Comparison of ENCODE assay signal across 26 cellular contexts in genomic region chr5:17143335-17143734, GRCh38.
DNase-seq lines count a peak whose midpoint lies in the region; ATAC-seq, FAIRE-seq and TF ChIP-seq lines count a peak whose summit lies in the region.
"Had no signal": no experiment of that assay in that cellular context is flagged by ENCODE, and none has a peak within 500 bp of the region (broad histone marks: within the 10 kb centered on the region; RNA-seq: fewer than 3 reads in every experiment).

No MANE protein-coding gene starts in this region.

- DNase-seq in HepG2 (ENCODE audit: low spot score) (no peak), dermis blood vessel endothelial cell (peak; percentile 75), right lobe of liver (no peak), RWPE1 (ENCODE audit: low spot score) (no peak), NCI-H2196 treated with DMSO at 0.1 percent for 48 hours (lab: John Stamatoyannopoulos, UW; ENCODE audit: unreplicated experiment) (no peak), hepatic stellate cell (ENCODE audit: low spot score) (no peak)
- DNase-seq: activated CD8-positive, alpha-beta T cell treated with anti-CD3 and anti-CD28 coated beads for 36 hours; activated naive CD4-positive, alpha-beta T cell treated with anti-CD3 and anti-CD28 coated beads, Interleukin-2, amount 50 U/mL, for 16 hours; AML-193; body of pancreas; CD4-positive, alpha-beta T cell; esophagus squamous epithelium; hippocampal formation; NCI-H146; spleen; stimulated activated CD4-positive, alpha-beta T cell treated with anti-CD3 and anti-CD28 coated beads, Interleukin-2, amount 100 ng/mL, for 24 hours; stimulated activated naive CD8-positive, alpha-beta T cell treated with anti-CD3 and anti-CD28 coated beads, Interleukin-15, Interleukin-2, amounts not matched to agents 100 U/mL and 50 U/mL, for 24 hours had no signal

- no peaks in the 10 kb centered on the region for H3K79me2 ChIP-seq in HepG2 (ENCODE audit: insufficient read depth, low read length)
- H3K79me2 ChIP-seq: parathyroid adenoma had no signal

- POLR2A ChIA-PET in HepG2 (lab: Yijun Ruan, JAX) (no interaction called here), RWPE1 (lab: Yijun Ruan, JAX; ENCODE audit: low non-redundant PET) (no interaction called here)

- in situ Hi-C loops in HepG2 (cut with HindIII; ENCODE audit: extremely low pct_ligation_motif_present, low pct_unique_long_range_greater_than_20kb) = no loop called here

- 68% methylated on average over 7 of the region's 7 CpGs for WGBS in liver
- WGBS in HepG2 (ENCODE audit: low lambda C conversion rate) = 75% methylated on average over 7 of the region's 7 CpGs
- 39% methylated on average over 7 of the region's 7 CpGs for WGBS in right lobe of liver (ENCODE audit: insufficient coverage, low coverage, low lambda C conversion rate, missing lambda C conversion rate)

- H3K4me1 ChIP-seq in liver (ENCODE audit: control insufficient read depth in 4 of 4, insufficient read depth in 4 of 4, low read length in 3 of 4) (no peaks in the 10 kb centered on the region), HepG2 (ENCODE audit: insufficient read depth, low read length) (no peaks in the 10 kb centered on the region), right lobe of liver (no peaks in the 10 kb centered on the region)
- H3K4me1 ChIP-seq: body of pancreas, parathyroid adenoma, spleen had no signal

- intact Hi-C loops in HepG2 (cut with micrococcal nuclease; ENCODE audit: unreplicated experiment) = no loop called here
- intact Hi-C loops in right lobe of liver (cut with DNase I) = no loop called here

- TF ChIP-seq CTCF in liver (IDR thresholded peaks at IDR 0.05; ENCODE audit: low read depth, low read length, missing input control) (no peak), HepG2 (CRISPR knock-in tag; IDR thresholded peaks at IDR 0.05) (no peak), right lobe of liver (IDR thresholded peaks at IDR 0.05) (no peak), RWPE1 (conservative IDR thresholded peaks at IDR 0.05; ENCODE audit: low read depth) (no peak)

- H3K27me3 ChIP-seq in liver (ENCODE audit: control insufficient read depth in 4 of 4, insufficient read depth in 4 of 4, low read length in 3 of 4) = no peaks in the 10 kb centered on the region
- H3K27me3 ChIP-seq in HepG2 (ENCODE audit: control insufficient read depth in 1 of 2, insufficient read depth in 2 of 2, low read length in 2 of 2) = no peaks in the 10 kb centered on the region
- no peaks in the 10 kb centered on the region for H3K27me3 ChIP-seq in right lobe of liver
- H3K27me3 ChIP-seq: body of pancreas, esophagus squamous epithelium, spleen had no signal

- TF ChIP-seq RAD21 in liver (IDR thresholded peaks at IDR 0.05) (peak in 1 of 2 donors; percentile 13), HepG2 (CRISPR knock-in tag; IDR thresholded peaks at IDR 0.05) (no peak)

- H4K20me1 ChIP-seq in HepG2 (ENCODE audit: insufficient read depth, low read length) = no peaks in the 10 kb centered on the region

- TF ChIP-seq EP300 in HepG2 (IDR thresholded peaks at IDR 0.05; ENCODE audit: low read depth in 2 of 2, low read length in 2 of 2) (no peak), HepG2 (CRISPR knock-in tag; IDR thresholded peaks at IDR 0.05; ENCODE audit: borderline replicate concordance) (no peak)

- H2AFZ ChIP-seq in HepG2 (ENCODE audit: low read length) = no peak overlapping the region
- H2AFZ ChIP-seq: parathyroid adenoma had no signal

- FAIRE-seq in HepG2 (lab: Jason Lieb, UNC) = no peak
- FAIRE-seq: A549, endometrium, frontal cortex, H54, urothelium cell line had no signal

- ATAC-seq in HepG2 (no peak), right lobe of liver (peak; percentile 61 to 87 (median 72)), GM18873 (IDR thresholded peaks at IDR 0.05; ENCODE audit: low FRiP score, unreplicated experiment) (no peak)
- ATAC-seq: A549; activated CD8-positive, alpha-beta T cell treated with anti-CD3 and anti-CD28 coated beads for 36 hours; activated T-helper 17 cell treated with anti-CD3 and anti-CD28 coated beads, Interleukin-2, amount 50 U/mL, for 72 hours; body of pancreas; stimulated activated naive CD8-positive, alpha-beta T cell treated with anti-CD3 and anti-CD28 coated beads, Interleukin-15, Interleukin-2, amounts not matched to agents 100 U/mL and 50 U/mL, for 24 hours had no signal

- H3K4me2 ChIP-seq in HepG2 (ENCODE audit: low read depth, low read length) = no peak overlapping the region
- H3K4me2 ChIP-seq: A549 had no signal

- H3K27ac ChIP-seq in liver (ENCODE audit: low read depth in 1 of 2, low read length in 2 of 2) (no peak overlapping the region), HepG2 (ENCODE audit: extremely low read length, insufficient read depth, low read length) (no peak overlapping the region), right lobe of liver (no peak overlapping the region), RWPE1 (no peak overlapping the region)
- H3K27ac ChIP-seq: body of pancreas, esophagus squamous epithelium, parathyroid adenoma had no signal

- no TSS peak for BruUV-seq in HepG2 (replicated peaks; lab: Mats Ljungman, UMichigan)

- H3K9me3 ChIP-seq in liver (ENCODE audit: control insufficient read depth in 4 of 4, low read length in 3 of 4) = no peaks in the 10 kb centered on the region
- H3K9me3 ChIP-seq in HepG2 (ENCODE audit: low read length) = no peaks in the 10 kb centered on the region
- H3K9me3 ChIP-seq in right lobe of liver = no peaks in the 10 kb centered on the region
- H3K9me3 ChIP-seq: A549, body of pancreas, esophagus squamous epithelium, spleen had no signal

- TF ChIP-seq POLR2A in HepG2 (IDR thresholded peaks at IDR 0.05; ENCODE audit: insufficient read depth in 1 of 2, low read depth in 2 of 2, low read length in 2 of 2) (no peak), right lobe of liver (IDR thresholded peaks at IDR 0.05) (no peak)

- H3K4me3 ChIP-seq in liver (ENCODE audit: low read depth in 1 of 3, low read length in 3 of 3) = no peak overlapping the region
- no peak overlapping the region for H3K4me3 ChIP-seq in HepG2 (replicated peaks in 1 of 3; ENCODE audit: insufficient read depth in 1 of 3, low read depth in 2 of 3, low read length in 3 of 3)
- H3K4me3 ChIP-seq in right lobe of liver = no peak overlapping the region
- H3K4me3 ChIP-seq: A549, body of pancreas, esophagus squamous epithelium, spleen had no signal

- H3K36me3 ChIP-seq in liver (ENCODE audit: control insufficient read depth in 4 of 4, insufficient read depth in 3 of 4, low read depth in 1 of 4, low read length in 3 of 4) (no peaks in the 10 kb centered on the region), HepG2 (replicated peaks in 1 of 2; ENCODE audit: control insufficient read depth in 1 of 2, insufficient read depth in 2 of 2, low read length in 2 of 2) (no peaks in the 10 kb centered on the region), right lobe of liver (no peaks in the 10 kb centered on the region)
- H3K36me3 ChIP-seq: esophagus squamous epithelium, spleen had no signal

- CTCF ChIA-PET in HepG2 (lab: Yijun Ruan, JAX; ENCODE audit: low intra/inter-chr PET ratio, low total read pairs) = no interaction called here
- CTCF ChIA-PET in RWPE1 (lab: Yijun Ruan, JAX) = interaction anchor here (0.6 to 1.5 kb wide), 3 partner anchors 10 to 309 kb away, joined by 3 to 6 read pairs (median 4); no protein-coding TSS in a partner anchor

- H3K9ac ChIP-seq in liver (ENCODE audit: low read depth in 1 of 2, low read length in 2 of 2) = no peak overlapping the region
- no peak overlapping the region for H3K9ac ChIP-seq in HepG2 (ENCODE audit: insufficient read depth, low read depth, low read length)
- H3K9ac ChIP-seq: parathyroid adenoma had no signal

TF ChIP-seq in liver, 16 proteins besides CTCF, POLR2A, EP300 and RAD21:
- TF ChIP-seq FOXA1 (IDR thresholded peaks at IDR 0.05) = no peak
- TF ChIP-seq SP1 (IDR thresholded peaks at IDR 0.05) = peak; percentile 21
- TF ChIP-seq RXRA (IDR thresholded peaks at IDR 0.05) = peak in 1 of 2 donors; percentile 13
- TF ChIP-seq MAX (IDR thresholded peaks at IDR 0.05) = peak; percentile 50

TF ChIP-seq in HepG2, 621 proteins besides CTCF, POLR2A, EP300 and RAD21 (continues in another document):
- TF ChIP-seq ZNF10 (CRISPR knock-in tag; IDR thresholded peaks at IDR 0.05; ENCODE audit: borderline replicate concordance, low read depth) (no peak), UBTF (CRISPR knock-in tag; IDR thresholded peaks at IDR 0.05) (no peak), ZSCAN21 (CRISPR knock-in tag; IDR thresholded peaks at IDR 0.05; ENCODE audit: borderline replicate concordance) (no peak), NCOA5 (CRISPR knock-in tag; IDR thresholded peaks at IDR 0.05) (no peak), ZBTB44 (CRISPR knock-in tag; IDR thresholded peaks at IDR 0.05) (no peak), ZBTB7B (CRISPR knock-in tag; IDR thresholded peaks at IDR 0.05) (no peak), CBX5 (CRISPR knock-in tag; IDR thresholded peaks at IDR 0.05; ENCODE audit: borderline replicate concordance) (no peak), ZNF124 (CRISPR knock-in tag; IDR thresholded peaks at IDR 0.05) (no peak), ZKSCAN5 (CRISPR knock-in tag; IDR thresholded peaks at IDR 0.05) (no peak)

Comparison
In these comparisons a context has a peak if more than half of its experiments do, and no peak if none do; other contexts are left out.
1. ATAC-seq: peak in right lobe of liver (4 of 4); none in HepG2 (single experiment) and GM18873 (single experiment).